Comparison of ENCODE assay signal across 8 cellular contexts in the genomic region with DNA sequence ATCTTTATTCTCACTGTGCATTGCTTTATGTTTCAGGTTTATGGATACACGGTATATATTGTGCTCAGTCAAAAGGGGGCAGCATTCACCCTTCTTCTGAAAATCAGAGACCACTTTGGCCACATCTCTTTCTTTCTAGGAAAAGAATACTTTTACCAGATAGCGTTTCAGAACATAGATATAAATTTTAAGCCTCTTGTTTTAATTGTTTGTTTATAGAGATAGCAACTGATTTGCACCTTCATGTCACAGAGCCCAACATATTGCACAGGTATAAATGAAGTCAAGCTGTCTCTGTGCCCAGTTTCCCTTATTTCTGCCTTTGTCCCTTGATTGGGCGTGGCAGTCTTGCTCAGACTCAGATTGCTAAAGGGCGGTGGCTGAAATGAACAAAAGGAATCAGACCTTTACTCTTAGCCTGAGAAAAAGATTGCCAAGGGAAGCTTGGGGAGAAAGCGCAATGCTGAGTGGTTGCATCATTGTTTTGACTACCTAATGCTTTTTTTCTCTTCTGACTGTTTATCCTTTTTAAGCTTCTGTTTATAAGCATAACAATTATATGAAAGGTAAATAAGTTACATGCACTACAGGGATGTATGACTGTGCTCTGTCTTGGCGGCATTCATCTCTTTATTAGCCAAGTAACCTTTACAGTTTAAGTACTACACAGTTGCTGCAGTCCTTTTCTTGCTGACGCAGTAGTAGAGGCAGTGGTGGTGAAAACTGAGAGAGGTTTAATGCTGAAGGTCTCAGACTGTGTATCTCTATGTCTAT.
DNase-seq lines count a peak whose midpoint lies in the region; ATAC-seq, FAIRE-seq and TF ChIP-seq lines count a peak whose summit lies in the region.

No MANE protein-coding gene starts in this region.

- no peaks in the 10 kb centered on the region for H3K9me3 ChIP-seq in ES-I3 (ENCODE audit: control insufficient read depth, insufficient read depth, low read length)
- no peaks in the 10 kb centered on the region for H3K9me3 ChIP-seq in heart left ventricle

- no peak overlapping the region for H3K27ac ChIP-seq in heart left ventricle

- TF ChIP-seq POLR2A in heart left ventricle (IDR thresholded peaks at IDR 0.05) (no peak), GM12891 (IDR thresholded peaks at IDR 0.05; ENCODE audit: low read depth, low read length) (no peak)

- intact Hi-C loops in heart left ventricle (cut with DNase I): loop anchor here (1.0 to 10.0 kb wide), 12 partner anchors 347 to 597 kb away; no protein-coding TSS in a partner anchor

- no peak for FAIRE-seq in GM12891 (lab: Jason Lieb, UNC)

- no peaks in the 10 kb centered on the region for H3K27me3 ChIP-seq in heart left ventricle

- H3K27me3 Mint-ChIP-seq in activated T-helper 17 cell treated with anti-CD3 and anti-CD28 coated beads, Interleukin-2, amount 50 U/mL, for 72 hours: no peaks in the 10 kb centered on the region

- H3K36me3 Mint-ChIP-seq in activated T-helper 17 cell treated with anti-CD3 and anti-CD28 coated beads, Interleukin-2, amount 50 U/mL, for 72 hours (ENCODE audit: low read depth): no peaks in the 10 kb centered on the region

- H3K36me3 ChIP-seq in ES-I3 (ENCODE audit: insufficient read depth, low read length): no peaks in the 10 kb centered on the region
- H3K36me3 ChIP-seq in heart left ventricle: no peaks in the 10 kb centered on the region

- WGBS in heart left ventricle, 4 donors: 35 to 43% (median 41%) methylated on average over 7 of the region's 7 CpGs

- H3K27ac Mint-ChIP-seq in activated T-helper 17 cell treated with anti-CD3 and anti-CD28 coated beads, Interleukin-2, amount 50 U/mL, for 72 hours: no peak overlapping the region

- H3K9me3 Mint-ChIP-seq in activated T-helper 17 cell treated with anti-CD3 and anti-CD28 coated beads, Interleukin-2, amount 50 U/mL, for 72 hours: no peaks in the 10 kb centered on the region

- DNase-seq in NCI-H2171 treated with DMSO at 0.1 percent for 48 hours (lab: John Stamatoyannopoulos, UW): peak; percentile 80
- peak in 3 of 5 donors; percentile 23 to 36 (median 28) for DNase-seq in heart left ventricle
- peak; percentile 44 for DNase-seq in renal cortical epithelial cell (ENCODE audit: low read depth)
- DNase-seq in GM12891 (ENCODE audit: insufficient read length, low spot score): no peak

- H3K4me3 ChIP-seq in heart left ventricle: no peak overlapping the region

- H3K9ac ChIP-seq in ES-I3 (ENCODE audit: low read depth, low read length): 0 out of 2 replicates have a peak overlapping the region, but pooled peaks have one; percentile 7

- ATAC-seq in HG02798 (IDR thresholded peaks at IDR 0.05; ENCODE audit: poor library complexity, unreplicated experiment) (peak; percentile 69), heart left ventricle (peak; percentile 65 to 85 (median 74)), HG03565 (IDR thresholded peaks at IDR 0.05; ENCODE audit: unreplicated experiment) (no peak)
- ATAC-seq in activated T-helper 17 cell treated with anti-CD3 and anti-CD28 coated beads, Interleukin-2, amount 50 U/mL, for 72 hours (replicated peaks): peak; percentile 24

- peak; percentile 47 to 83 (median 71) for TF ChIP-seq CTCF in heart left ventricle (IDR thresholded peaks at IDR 0.05)

- H3K4me3 Mint-ChIP-seq in activated T-helper 17 cell treated with anti-CD3 and anti-CD28 coated beads, Interleukin-2, amount 50 U/mL, for 72 hours: no peak overlapping the region

- peaks cover 5% of the 10 kb centered on the region for H3K4me1 ChIP-seq in ES-I3 (ENCODE audit: insufficient read depth, low read length)
- H3K4me1 ChIP-seq in heart left ventricle: peaks cover 0 to 22% (median 8%) of the 10 kb centered on the region in 12 donors

- H3K4me1 Mint-ChIP-seq in activated T-helper 17 cell treated with anti-CD3 and anti-CD28 coated beads, Interleukin-2, amount 50 U/mL, for 72 hours: no peaks in the 10 kb centered on the region

TF ChIP-seq in GM12891, 5 proteins besides CTCF, POLR2A, EP300 and RAD21:
- no peak for TF ChIP-seq POLR2AphosphoS5 (IDR thresholded peaks at IDR 0.05; ENCODE audit: low read depth, low read length)
- no peak for TF ChIP-seq SPI1 (IDR thresholded peaks at IDR 0.05; ENCODE audit: low read depth, low read length)
- TF ChIP-seq TAF1 (IDR thresholded peaks at IDR 0.05; ENCODE audit: low read depth, low read length): no peak
- TF ChIP-seq PAX5 (IDR thresholded peaks at IDR 0.05; ENCODE audit: insufficient read depth, low read length, severe bottlenecking): no peak
- no peak for TF ChIP-seq POU2F2 (IDR thresholded peaks at IDR 0.05; ENCODE audit: low read depth, low read length)
